ENCODE assay signal across 25 cellular contexts in genomic region chr19:28855216-28855615, GRCh38.
"Had no signal": no experiment of that assay in that cellular context is flagged by ENCODE, and none has a peak within 500 bp of the region (broad histone marks: within the 10 kb centered on the region; RNA-seq: fewer than 3 reads in every experiment).

No MANE protein-coding gene starts in this region.

- H3K4me1 ChIP-seq: colonic mucosa, esophagus squamous epithelium, gastroesophageal sphincter, heart left ventricle, left lung, lower lobe of right lung had no signal

- H3K27me3 ChIP-seq: colonic mucosa, hepatocyte, left lung had no signal

- H3K36me3 ChIP-seq: colonic mucosa, esophagus squamous epithelium, gastroesophageal sphincter, heart left ventricle, left lung, lower lobe of right lung had no signal

- H3K79me2 ChIP-seq: hepatocyte had no signal

- H2AFZ ChIP-seq: hepatocyte had no signal

- ATAC-seq: effector memory CD8-positive, alpha-beta T cell; esophagus mucosa; gastroesophageal sphincter; heart left ventricle; left cardiac atrium; left lung; left ventricle myocardium superior; lower lobe of right lung; mucosa of descending colon; naive thymus-derived CD8-positive, alpha-beta T cell had no signal

- H3K4me3 ChIP-seq: colonic mucosa, esophagus squamous epithelium, gastroesophageal sphincter, heart left ventricle, hepatocyte, left lung, lower lobe of right lung, mucosa of descending colon had no signal

- DNase-seq: colonic mucosa; cortex of kidney; effector CD8-positive, alpha-beta T cell; effector memory CD8-positive, alpha-beta T cell; endodermal cell; erythroblast; esophagus squamous epithelium; foreskin fibroblast; heart left ventricle; left cardiac atrium; left lung; left ventricle myocardium superior; lower lobe of right lung; mesenchymal stem cell; mucosa of descending colon; naive B cell; naive thymus-derived CD8-positive, alpha-beta T cell had no signal

- H3K4me2 ChIP-seq: hepatocyte had no signal

- H3K9me3 ChIP-seq: colonic mucosa, esophagus squamous epithelium, lower lobe of right lung, mucosa of descending colon had no signal

- FAIRE-seq: endometrium, frontal cortex, islet of Langerhans, keratinocyte had no signal

- H3K27ac ChIP-seq: colonic mucosa, epithelial cell of prostate, esophagus squamous epithelium, gastroesophageal sphincter, heart left ventricle, hepatocyte, left lung, lower lobe of right lung had no signal
